In the genomic region with DNA sequence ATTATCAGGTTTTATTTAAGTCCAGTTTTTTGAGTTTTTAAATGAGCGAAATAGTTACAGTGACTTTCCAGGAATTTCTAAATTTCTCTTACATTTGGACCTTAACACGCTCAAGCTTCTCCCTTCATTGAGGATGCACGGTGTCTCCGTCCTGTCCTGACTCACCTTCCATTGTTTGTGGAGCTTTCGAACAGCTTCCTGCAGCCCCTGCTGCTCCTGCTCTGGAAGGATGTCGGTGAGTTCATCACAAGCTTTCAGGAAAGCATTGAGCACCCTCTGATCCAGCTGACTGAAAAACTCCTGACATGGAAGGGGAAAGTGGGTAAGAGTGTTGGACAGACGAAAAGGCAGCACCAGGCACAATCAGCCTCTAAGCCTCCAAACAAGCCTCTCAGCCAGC, we compare ENCODE assay signal across 23 cellular contexts.
DNase-seq lines count a peak whose midpoint lies in the region; TF ChIP-seq lines count a peak whose summit lies in the region.
"Had no signal": no experiment of that assay in that cellular context is flagged by ENCODE, and none has a peak within 500 bp of the region (broad histone marks: within the 10 kb centered on the region; RNA-seq: fewer than 3 reads in every experiment).

No MANE protein-coding gene starts in this region.

- H3K27me3 Mint-ChIP-seq in MCF 10A (ENCODE audit: insufficient read depth, unreplicated experiment) = no peaks in the 10 kb centered on the region
- H3K27me3 Mint-ChIP-seq: B cell had no signal

- no peak overlapping the region for H3K4me3 Mint-ChIP-seq in MCF 10A (ENCODE audit: unreplicated experiment)
- H3K4me3 Mint-ChIP-seq: B cell; CD8-positive, alpha-beta T cell; HFFc6; IgD-negative memory B cell had no signal

- no TSS peak for BruUV-seq in MCF 10A (replicated peaks; lab: Mats Ljungman, UMichigan)

- no peaks in the 10 kb centered on the region for H3K36me3 Mint-ChIP-seq in MCF 10A (ENCODE audit: insufficient read depth, unreplicated experiment)
- H3K36me3 Mint-ChIP-seq: IgD-negative memory B cell had no signal

- POLR2A ChIA-PET in MCF 10A (lab: Yijun Ruan, JAX) = no interaction called here

- no peak overlapping the region for H3K27ac Mint-ChIP-seq in MCF 10A (ENCODE audit: low read depth, unreplicated experiment)
- H3K27ac Mint-ChIP-seq: B cell; CD8-positive, alpha-beta T cell; HFFc6; IgD-negative memory B cell had no signal

- H3K4me1 Mint-ChIP-seq in MCF 10A (ENCODE audit: insufficient read depth, unreplicated experiment) = no peaks in the 10 kb centered on the region
- H3K4me1 Mint-ChIP-seq: B cell, IgD-negative memory B cell had no signal

- H3K9me3 Mint-ChIP-seq in MCF 10A (ENCODE audit: unreplicated experiment) = no peaks in the 10 kb centered on the region
- H3K9me3 Mint-ChIP-seq: HFFc6 had no signal

- CTCF ChIA-PET in MCF 10A (lab: Yijun Ruan, JAX) = interaction anchor here (0.9 kb wide), 1 partner anchor 9 kb away, joined by 3 read pairs; no protein-coding TSS in a partner anchor

- intact Hi-C loops in MCF 10A (cut with micrococcal nuclease) = no loop called here

- DNase-seq in DMS53 (lab: John Stamatoyannopoulos, UW) = peak; percentile 59
- DNase-seq in DMS53 treated with DMSO at 0.1 percent for 48 hours (lab: John Stamatoyannopoulos, UW; ENCODE audit: unreplicated experiment) = no peak
- peak; percentile 5 to 89 for DNase-seq in dermis microvascular lymphatic vessel endothelial cell (ENCODE audit: low read depth in 2 of 2)
- peak; percentile 43 to 84 for DNase-seq in lung microvascular endothelial cell (ENCODE audit: low read depth in 2 of 2)
- no peak for DNase-seq in SIG-M5 (lab: John Stamatoyannopoulos, UW)
- no peak for DNase-seq in MCF 10A (ENCODE audit: unreplicated experiment)
- no peak for DNase-seq in DMS 273 (lab: John Stamatoyannopoulos, UW; ENCODE audit: unreplicated experiment)
- DNase-seq: Caco-2; CD8-positive, alpha-beta T cell; DMS 273 treated with DMSO at 0.1 percent for 48 hours; DND-41; HFFc6; NCI-H1048; NCI-H1417; NCI-H1694 treated with DMSO at 0.1 percent for 48 hours; NCI-H2081; NCI-H2171; NCI-H345; NCI-H510A treated with DMSO at 0.1 percent for 48 hours; Right ventricle myocardium superior; RPMI8226 had no signal

- TF ChIP-seq CTCF in MCF 10A (IDR thresholded peaks at IDR 0.05; ENCODE audit: unreplicated experiment) = no peak

Comparison
In these comparisons a context has a peak if more than half of its experiments do, and no peak if none do; other contexts are left out.
1. DNase-seq: peak in DMS53 (single experiment), dermis microvascular lymphatic vessel endothelial cell (2 of 2) and lung microvascular endothelial cell (2 of 2); none in DMS53 treated with DMSO at 0.1 percent for 48 hours (single experiment), SIG-M5 (single experiment), MCF 10A (single experiment) and DMS 273 (single experiment).